In genomic region chr11:68621826-68622225, GRCh38 we compare ENCODE assay signal across 17 cellular contexts.
DNase-seq lines count a peak whose midpoint lies in the region; ATAC-seq and TF ChIP-seq lines count a peak whose summit lies in the region.
"Had no signal": no experiment of that assay in that cellular context is flagged by ENCODE, and none has a peak within 500 bp of the region (broad histone marks: within the 10 kb centered on the region; RNA-seq: fewer than 3 reads in every experiment).

No MANE protein-coding gene starts in this region.

- no peak overlapping the region for H3K18ac ChIP-seq in IMR-90 (ENCODE audit: low read depth, low read length)

- no peak overlapping the region for H3K27ac ChIP-seq in HEK293 (ENCODE audit: extremely low read depth, low read depth, low read length)
- no peak overlapping the region for H3K27ac ChIP-seq in IMR-90 (ENCODE audit: insufficient read depth, low read length)
- no peak overlapping the region for H3K27ac ChIP-seq in endodermal cell (ENCODE audit: low read depth, low read length)
- H3K27ac ChIP-seq: BLaER1 treated with 17β-estradiol and CSF1 and Interleukin-3, amounts not matched to agents 10 nM and 100 nM; C4-2B had no signal

- no peak overlapping the region for H4K8ac ChIP-seq in IMR-90 (ENCODE audit: low read depth in 2 of 2, low read length in 2 of 2)

- in situ Hi-C loops in IMR-90 (cut with MboI; ENCODE audit: low sequenced_read_pairs): loop anchor here (25.0 kb wide), 1 partner anchor 1040 kb away; no protein-coding TSS in a partner anchor

- dilution Hi-C loops in IMR-90 (cut with HindIII; ENCODE audit: low sequenced_read_pairs, unreplicated experiment): no loop called here

- H3K56ac ChIP-seq in IMR-90 (ENCODE audit: extremely low read depth, insufficient read depth, low read length): no peak overlapping the region

- no CpG with 5 or more reads among the region's 2 CpGs for WGBS in IMR-90 (ENCODE audit: extremely low coverage in 2 of 2, insufficient read length in 1 of 2), 2 experiments
- 89 to 95% methylated on average over 2 of the region's 2 CpGs for WGBS in endodermal cell (ENCODE audit: insufficient coverage in 1 of 2, insufficient read length in 1 of 2), 2 experiments

- H3K27me3 Mint-ChIP-seq in endodermal cell (ENCODE audit: insufficient read depth): no peaks in the 10 kb centered on the region
- H3K27me3 Mint-ChIP-seq in activated CD4-positive, alpha-beta memory T cell treated with anti-CD3 and anti-CD28 coated beads, Interleukin-2, amount 10 ng/mL, durations not matched to agents 7 days and 5 days: peaks cover 14% of the 10 kb centered on the region
- H3K27me3 Mint-ChIP-seq: CD4-positive, alpha-beta T cell had no signal

- no TSS peak for BruUV-seq in IMR-90 (replicated peaks; lab: Mats Ljungman, UMichigan)

- H3K9me1 ChIP-seq in IMR-90 (ENCODE audit: insufficient read depth, low read length): no peaks in the 10 kb centered on the region

- TF ChIP-seq CTCF in HEK293 (tag by site-specific recombination; IDR thresholded peaks at IDR 0.05): no peak
- TF ChIP-seq CTCF in IMR-90 (conservative IDR thresholded peaks at IDR 0.05; ENCODE audit: low read depth, low read length): no peak
- TF ChIP-seq CTCF in endodermal cell (conservative IDR thresholded peaks at IDR 0.05): no peak

- H3K4me3 ChIP-seq in HEK293 (ENCODE audit: low read depth, low read length) (no peak overlapping the region), IMR-90 (ENCODE audit: insufficient read depth, low read depth, low read length) (no peak overlapping the region), endodermal cell (ENCODE audit: low read length) (peak overlapping the region; percentile 64)
- H3K4me3 ChIP-seq: BLaER1 treated with 17β-estradiol and CSF1 and Interleukin-3, amounts not matched to agents 10 nM and 100 nM had no signal

- H3K36me3 ChIP-seq in HEK293 (ENCODE audit: control insufficient read depth in 2 of 2, insufficient read depth in 1 of 2, low read length in 2 of 2) (no peaks in the 10 kb centered on the region), IMR-90 (ENCODE audit: control insufficient read depth, insufficient read depth, low read length) (no peaks in the 10 kb centered on the region), endodermal cell (ENCODE audit: control insufficient read depth, insufficient read depth, low read length) (peaks cover 22% of the 10 kb centered on the region)

- no peak for ATAC-seq in IMR-90 (ENCODE audit: low read depth)
- ATAC-seq: CD8-positive, alpha-beta T cell had no signal

- H2BK5ac ChIP-seq in IMR-90 (ENCODE audit: low read depth, low read length, poor library complexity, severe bottlenecking): no peak overlapping the region

- H2AFZ ChIP-seq in IMR-90 (replicated peaks; ENCODE audit: low read length, poor library complexity): no peak overlapping the region

- no peaks in the 10 kb centered on the region for H4K20me1 ChIP-seq in IMR-90 (ENCODE audit: insufficient read depth, low read length)

- POLR2A ChIA-PET in HEK293 (lab: Yijun Ruan, JAX): interaction anchor here (0.6 kb wide), 1 partner anchor 202 kb away, joined by 5 read pairs; no protein-coding TSS in a partner anchor
- POLR2A ChIA-PET in IMR-90 (lab: Charles Lee; ENCODE audit: unreplicated experiment): no interaction called here
- POLR2A ChIA-PET in activated CD4-positive, alpha-beta memory T cell treated with anti-CD3 and anti-CD28 coated beads, Interleukin-2, amount 10 ng/mL, durations not matched to agents 7 days and 5 days (lab: Charles Lee): no interaction called here

- no peak overlapping the region for H2BK20ac ChIP-seq in IMR-90 (ENCODE audit: low read depth, low read length)

- H3K14ac ChIP-seq in IMR-90 (replicated peaks; ENCODE audit: low read depth, low read length): no peak overlapping the region

- H2AK5ac ChIP-seq in IMR-90 (ENCODE audit: low read depth, low read length): no peak overlapping the region

- DNase-seq in IMR-90 (no peak), endodermal cell (no peak), NCI-H1417 treated with DMSO at 0.1 percent for 48 hours (lab: John Stamatoyannopoulos, UW) (no peak), head of caudate nucleus (no peak)
- no peak for DNase-seq in activated CD4-positive, alpha-beta memory T cell treated with anti-CD3 and anti-CD28 coated beads, Interleukin-2, amount 10 ng/mL, durations not matched to agents 7 days and 5 days
- DNase-seq: 8988T; AML-193; Caco-2; Calu3; CD4-positive, alpha-beta T cell; CD8-positive, alpha-beta T cell; DMS79 treated with DMSO at 0.1 percent for 48 hours; GF-D8 had no signal

- no peak overlapping the region for H3K27ac Mint-ChIP-seq in endodermal cell
- no peak overlapping the region for H3K27ac Mint-ChIP-seq in activated CD4-positive, alpha-beta memory T cell treated with anti-CD3 and anti-CD28 coated beads, Interleukin-2, amount 10 ng/mL, durations not matched to agents 7 days and 5 days
- H3K27ac Mint-ChIP-seq: B cell; CD4-positive, alpha-beta T cell; CD8-positive, alpha-beta T cell had no signal

- no peak overlapping the region for H3K4me2 ChIP-seq in IMR-90 (ENCODE audit: low read depth, low read length)
- H3K4me2 ChIP-seq: BLaER1 treated with 17β-estradiol and CSF1 and Interleukin-3, amounts not matched to agents 10 nM and 100 nM had no signal

- no peak overlapping the region for H3K23ac ChIP-seq in IMR-90 (ENCODE audit: low read depth, low read length)

- no peaks in the 10 kb centered on the region for H3K9me3 ChIP-seq in HEK293 (ENCODE audit: control insufficient read depth, insufficient read depth, low read depth, low read length)
- H3K9me3 ChIP-seq in IMR-90 (ENCODE audit: control insufficient read depth, insufficient read depth, low read length): peaks cover 2% of the 10 kb centered on the region; the same call in 1 of the 2 replicates
- peaks cover 55% of the 10 kb centered on the region for H3K9me3 ChIP-seq in endodermal cell (ENCODE audit: control insufficient read depth, low read length)

- H3K36me3 Mint-ChIP-seq in endodermal cell (ENCODE audit: low read depth): peaks cover 50% of the 10 kb centered on the region
- H3K36me3 Mint-ChIP-seq in activated CD4-positive, alpha-beta memory T cell treated with anti-CD3 and anti-CD28 coated beads, Interleukin-2, amount 10 ng/mL, durations not matched to agents 7 days and 5 days (ENCODE audit: low read depth): peaks cover 1% of the 10 kb centered on the region
- H3K36me3 Mint-ChIP-seq: CD8-positive, alpha-beta T cell had no signal

- no peak overlapping the region for H2BK120ac ChIP-seq in IMR-90 (ENCODE audit: low read depth, low read length)

- H3K27me3 ChIP-seq in IMR-90 (ENCODE audit: control insufficient read depth, insufficient read depth, low read length): peaks cover 4% of the 10 kb centered on the region
- H3K27me3 ChIP-seq in endodermal cell (ENCODE audit: control insufficient read depth, insufficient read depth, low read length, poor library complexity, severe bottlenecking): no peaks in the 10 kb centered on the region
- H3K27me3 ChIP-seq: BLaER1 treated with 17β-estradiol and CSF1 and Interleukin-3, amounts not matched to agents 10 nM and 100 nM had no signal

- H3K4me3 Mint-ChIP-seq in endodermal cell: no peak overlapping the region
- no peak overlapping the region for H3K4me3 Mint-ChIP-seq in activated CD4-positive, alpha-beta memory T cell treated with anti-CD3 and anti-CD28 coated beads, Interleukin-2, amount 10 ng/mL, durations not matched to agents 7 days and 5 days
- H3K4me3 Mint-ChIP-seq: B cell; CD4-positive, alpha-beta T cell; CD8-positive, alpha-beta T cell had no signal

- H2BK15ac ChIP-seq in IMR-90 (ENCODE audit: low read depth, low read length): no peak overlapping the region

- H3K4me1 Mint-ChIP-seq in endodermal cell: no peaks in the 10 kb centered on the region
- H3K4me1 Mint-ChIP-seq in activated CD4-positive, alpha-beta memory T cell treated with anti-CD3 and anti-CD28 coated beads, Interleukin-2, amount 10 ng/mL, durations not matched to agents 7 days and 5 days: no peaks in the 10 kb centered on the region
- H3K4me1 Mint-ChIP-seq: B cell had no signal

- H3K9me3 Mint-ChIP-seq in endodermal cell: peaks cover 62% of the 10 kb centered on the region
- no peaks in the 10 kb centered on the region for H3K9me3 Mint-ChIP-seq in activated CD4-positive, alpha-beta memory T cell treated with anti-CD3 and anti-CD28 coated beads, Interleukin-2, amount 10 ng/mL, durations not matched to agents 7 days and 5 days
- H3K9me3 Mint-ChIP-seq: CD8-positive, alpha-beta T cell had no signal

- intact Hi-C loops in IMR-90 (cut with micrococcal nuclease) (no loop called here), head of caudate nucleus (cut with DNase I) (no loop called here)

- no peak overlapping the region for H2AK9ac ChIP-seq in IMR-90 (replicated peaks; ENCODE audit: low read depth, low read length, poor library complexity)

- H3K79me1 ChIP-seq in IMR-90 (ENCODE audit: low read depth in 1 of 2, low read length in 2 of 2): no peaks in the 10 kb centered on the region

- H3K4me1 ChIP-seq in HEK293 (ENCODE audit: control insufficient read depth, insufficient read depth, low read length) (no peaks in the 10 kb centered on the region), IMR-90 (ENCODE audit: control insufficient read depth, insufficient read depth, low read length) (no peaks in the 10 kb centered on the region), endodermal cell (ENCODE audit: control insufficient read depth, insufficient read depth, low read length) (no peaks in the 10 kb centered on the region)
- H3K4me1 ChIP-seq: BLaER1 treated with 17β-estradiol and CSF1 and Interleukin-3, amounts not matched to agents 10 nM and 100 nM; Caco-2 had no signal

- no peak for TF ChIP-seq POLR2A in IMR-90 (IDR thresholded peaks at IDR 0.05; ENCODE audit: low read depth, low read length)

- no peak overlapping the region for H3K9ac ChIP-seq in IMR-90 (ENCODE audit: low read depth, low read length)
- no peak overlapping the region for H3K9ac ChIP-seq in endodermal cell (ENCODE audit: extremely low read depth, low read length, poor library complexity, severe bottlenecking)
- H3K9ac ChIP-seq: BLaER1 treated with 17β-estradiol and CSF1 and Interleukin-3, amounts not matched to agents 10 nM and 100 nM had no signal

- H4K91ac ChIP-seq in IMR-90 (ENCODE audit: insufficient read depth, low read depth, low read length): no peak overlapping the region

- no peak overlapping the region for H3K4ac ChIP-seq in IMR-90 (ENCODE audit: low read depth, low read length)

- H4K5ac ChIP-seq in IMR-90 (ENCODE audit: low read depth, low read length): no peak overlapping the region

- no peak for TF ChIP-seq RAD21 in IMR-90 (IDR thresholded peaks at IDR 0.05; ENCODE audit: low read length)

- CTCF ChIA-PET in HEK293 (lab: Yijun Ruan, JAX): no interaction called here
- CTCF ChIA-PET in IMR-90 (lab: Yijun Ruan, JAX): no interaction called here
- CTCF ChIA-PET in activated CD4-positive, alpha-beta memory T cell treated with anti-CD3 and anti-CD28 coated beads, Interleukin-2, amount 10 ng/mL, durations not matched to agents 7 days and 5 days (lab: Charles Lee): no interaction called here

TF ChIP-seq in HEK293, 187 proteins besides CTCF, POLR2A, EP300 and RAD21:
- TF ChIP-seq ZNF146 (tag by site-specific recombination; IDR thresholded peaks at IDR 0.05): peak; percentile 21; the same call in 1 of the 2 replicates
- no peak for TF ChIP-seq ZSCAN30 (tag by site-specific recombination; IDR thresholded peaks at IDR 0.05)
